Comparison of ENCODE assay signal across 2 cellular contexts in the genomic region with DNA sequence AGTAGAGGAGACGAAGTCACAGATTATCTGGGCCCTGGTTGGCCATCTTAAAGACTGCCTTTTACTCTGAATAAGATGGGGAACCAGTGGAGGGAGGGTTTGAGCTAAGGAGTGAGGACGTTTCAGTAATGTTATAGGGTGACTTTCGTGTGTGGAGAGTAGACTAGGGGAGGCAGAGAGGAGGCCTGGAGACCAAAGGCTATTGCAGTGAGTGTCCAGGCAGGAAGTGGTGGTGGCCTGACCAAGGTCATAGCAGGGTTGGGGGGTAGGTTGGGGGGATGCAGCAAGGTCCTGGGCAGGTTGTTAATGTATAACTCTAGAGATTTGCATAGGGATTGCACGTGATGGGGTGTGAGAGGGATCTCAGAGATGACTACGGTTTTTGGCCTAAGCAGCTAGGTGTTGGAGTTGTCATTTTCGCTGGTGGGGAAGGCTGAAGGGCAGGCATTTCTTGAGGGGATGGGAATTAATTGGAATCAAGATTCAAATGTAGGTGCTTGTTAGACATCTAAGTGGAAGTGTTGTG.
TF ChIP-seq lines count a peak whose summit lies in the region.

No MANE protein-coding gene starts in this region.

TF ChIP-seq in HepG2, 621 proteins besides CTCF, POLR2A, EP300 and RAD21 (continues in another document):
- TF ChIP-seq ZNF121 (CRISPR knock-in tag; IDR thresholded peaks at IDR 0.05) = no peak
- TF ChIP-seq, protein P1, sequence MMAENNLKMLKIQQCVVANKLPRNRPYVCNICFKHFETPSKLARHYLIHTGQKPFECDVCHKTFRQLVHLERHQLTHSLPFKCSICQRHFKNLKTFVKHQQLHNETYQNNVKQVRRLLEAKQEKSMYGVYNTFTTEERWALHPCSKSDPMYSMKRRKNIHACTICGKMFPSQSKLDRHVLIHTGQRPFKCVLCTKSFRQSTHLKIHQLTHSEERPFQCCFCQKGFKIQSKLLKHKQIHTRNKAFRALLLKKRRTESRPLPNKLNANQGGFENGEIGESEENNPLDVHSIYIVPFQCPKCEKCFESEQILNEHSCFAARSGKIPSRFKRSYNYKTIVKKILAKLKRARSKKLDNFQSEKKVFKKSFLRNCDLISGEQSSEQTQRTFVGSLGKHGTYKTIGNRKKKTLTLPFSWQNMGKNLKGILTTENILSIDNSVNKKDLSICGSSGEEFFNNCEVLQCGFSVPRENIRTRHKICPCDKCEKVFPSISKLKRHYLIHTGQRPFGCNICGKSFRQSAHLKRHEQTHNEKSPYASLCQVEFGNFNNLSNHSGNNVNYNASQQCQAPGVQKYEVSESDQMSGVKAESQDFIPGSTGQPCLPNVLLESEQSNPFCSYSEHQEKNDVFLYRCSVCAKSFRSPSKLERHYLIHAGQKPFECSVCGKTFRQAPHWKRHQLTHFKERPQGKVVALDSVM (CRISPR knock-in tag; IDR thresholded peaks at IDR 0.05) = peak; percentile 87
- TF ChIP-seq ZNF883 (CRISPR knock-in tag; IDR thresholded peaks at IDR 0.05; ENCODE audit: not compliant biosample characterization) = no peak
- TF ChIP-seq RFXAP (CRISPR knock-in tag; IDR thresholded peaks at IDR 0.05; ENCODE audit: borderline replicate concordance) = no peak
- no peak for TF ChIP-seq ZNF496 (CRISPR knock-in tag; IDR thresholded peaks at IDR 0.05; ENCODE audit: insufficient replicate concordance)
- no peak for TF ChIP-seq FLYWCH1 (CRISPR knock-in tag; IDR thresholded peaks at IDR 0.05)
- no peak for TF ChIP-seq NCOA1 (CRISPR knock-in tag; IDR thresholded peaks at IDR 0.05)
- TF ChIP-seq PITX1 (CRISPR knock-in tag; IDR thresholded peaks at IDR 0.05) = no peak
- TF ChIP-seq, protein P2, sequence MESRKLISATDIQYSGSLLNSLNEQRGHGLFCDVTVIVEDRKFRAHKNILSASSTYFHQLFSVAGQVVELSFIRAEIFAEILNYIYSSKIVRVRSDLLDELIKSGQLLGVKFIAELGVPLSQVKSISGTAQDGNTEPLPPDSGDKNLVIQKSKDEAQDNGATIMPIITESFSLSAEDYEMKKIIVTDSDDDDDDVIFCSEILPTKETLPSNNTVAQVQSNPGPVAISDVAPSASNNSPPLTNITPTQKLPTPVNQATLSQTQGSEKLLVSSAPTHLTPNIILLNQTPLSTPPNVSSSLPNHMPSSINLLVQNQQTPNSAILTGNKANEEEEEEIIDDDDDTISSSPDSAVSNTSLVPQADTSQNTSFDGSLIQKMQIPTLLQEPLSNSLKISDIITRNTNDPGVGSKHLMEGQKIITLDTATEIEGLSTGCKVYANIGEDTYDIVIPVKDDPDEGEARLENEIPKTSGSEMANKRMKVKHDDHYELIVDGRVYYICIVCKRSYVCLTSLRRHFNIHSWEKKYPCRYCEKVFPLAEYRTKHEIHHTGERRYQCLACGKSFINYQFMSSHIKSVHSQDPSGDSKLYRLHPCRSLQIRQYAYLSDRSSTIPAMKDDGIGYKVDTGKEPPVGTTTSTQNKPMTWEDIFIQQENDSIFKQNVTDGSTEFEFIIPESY (CRISPR knock-in tag; IDR thresholded peaks at IDR 0.05) = no peak
- TF ChIP-seq RARA (CRISPR knock-in tag; IDR thresholded peaks at IDR 0.05) = no peak
- peak; percentile 31; the same call in 1 of the 2 replicates for TF ChIP-seq BHLHE40 (IDR thresholded peaks at IDR 0.05; ENCODE audit: low read length)
- TF ChIP-seq, protein P3, sequence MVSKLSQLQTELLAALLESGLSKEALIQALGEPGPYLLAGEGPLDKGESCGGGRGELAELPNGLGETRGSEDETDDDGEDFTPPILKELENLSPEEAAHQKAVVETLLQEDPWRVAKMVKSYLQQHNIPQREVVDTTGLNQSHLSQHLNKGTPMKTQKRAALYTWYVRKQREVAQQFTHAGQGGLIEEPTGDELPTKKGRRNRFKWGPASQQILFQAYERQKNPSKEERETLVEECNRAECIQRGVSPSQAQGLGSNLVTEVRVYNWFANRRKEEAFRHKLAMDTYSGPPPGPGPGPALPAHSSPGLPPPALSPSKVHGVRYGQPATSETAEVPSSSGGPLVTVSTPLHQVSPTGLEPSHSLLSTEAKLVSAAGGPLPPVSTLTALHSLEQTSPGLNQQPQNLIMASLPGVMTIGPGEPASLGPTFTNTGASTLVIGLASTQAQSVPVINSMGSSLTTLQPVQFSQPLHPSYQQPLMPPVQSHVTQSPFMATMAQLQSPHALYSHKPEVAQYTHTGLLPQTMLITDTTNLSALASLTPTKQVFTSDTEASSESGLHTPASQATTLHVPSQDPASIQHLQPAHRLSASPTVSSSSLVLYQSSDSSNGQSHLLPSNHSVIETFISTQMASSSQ (IDR thresholded peaks at IDR 0.05; ENCODE audit: low read depth) = no peak
- TF ChIP-seq, protein P3 (CRISPR knock-in tag; IDR thresholded peaks at IDR 0.05; ENCODE audit: borderline replicate concordance) = peak; percentile 54; the same call in 1 of the 2 replicates
- peak; percentile 12; the same call in 1 of the 2 replicates for TF ChIP-seq FOXC1 (CRISPR knock-in tag; IDR thresholded peaks at IDR 0.05; ENCODE audit: borderline replicate concordance)
- TF ChIP-seq ZSCAN31 (CRISPR knock-in tag; IDR thresholded peaks at IDR 0.05; ENCODE audit: low read depth) = no peak
- TF ChIP-seq, protein P4, sequence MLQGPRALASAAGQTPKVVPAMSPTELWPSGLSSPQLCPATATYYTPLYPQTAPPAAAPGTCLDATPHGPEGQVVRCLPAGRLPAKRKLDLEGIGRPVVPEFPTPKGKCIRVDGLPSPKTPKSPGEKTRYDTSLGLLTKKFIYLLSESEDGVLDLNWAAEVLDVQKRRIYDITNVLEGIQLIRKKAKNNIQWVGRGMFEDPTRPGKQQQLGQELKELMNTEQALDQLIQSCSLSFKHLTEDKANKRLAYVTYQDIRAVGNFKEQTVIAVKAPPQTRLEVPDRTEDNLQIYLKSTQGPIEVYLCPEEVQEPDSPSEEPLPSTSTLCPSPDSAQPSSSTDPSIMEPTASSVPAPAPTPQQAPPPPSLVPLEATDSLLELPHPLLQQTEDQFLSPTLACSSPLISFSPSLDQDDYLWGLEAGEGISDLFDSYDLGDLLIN (CRISPR knock-in tag; IDR thresholded peaks at IDR 0.05; ENCODE audit: borderline replicate concordance) = no peak
- peak; percentile 24; the same call in 1 of the 2 replicates for TF ChIP-seq ZFX (CRISPR knock-in tag; IDR thresholded peaks at IDR 0.05; ENCODE audit: low read depth)

TF ChIP-seq in K562, 482 proteins besides CTCF, POLR2A, EP300 and RAD21:
- no peak for TF ChIP-seq NONO (IDR thresholded peaks at IDR 0.05; ENCODE audit: low read depth in 2 of 2, low read length in 1 of 2)
- TF ChIP-seq BHLHE40 (IDR thresholded peaks at IDR 0.05; ENCODE audit: low read length) = peak; percentile 69
- TF ChIP-seq YY1 (IDR thresholded peaks at IDR 0.05; ENCODE audit: borderline replicate concordance in 1 of 3, control insufficient read depth in 1 of 3, extremely low read depth in 1 of 3, insufficient read depth in 3 of 3, insufficient read length in 1 of 3, insufficient replicate concordance in 2 of 3, low read depth in 1 of 3, low read length in 2 of 3) = peak in 1 of 3 experiments; percentile 15
